1 cellular context compared by ENCODE assay signal in genomic region chr18:71252351-71252862, GRCh38.
TF ChIP-seq lines count a peak whose summit lies in the region.

No MANE protein-coding gene starts in this region.

TF ChIP-seq in SK-N-SH, 30 proteins besides CTCF, POLR2A, EP300 and RAD21 (continued from another document):
- TF ChIP-seq RXRA (IDR thresholded peaks at IDR 0.05; ENCODE audit: borderline replicate concordance, low read depth) (no peak), MEF2A (IDR thresholded peaks at IDR 0.05; ENCODE audit: borderline replicate concordance, low read depth) (no peak), TCF12 (IDR thresholded peaks at IDR 0.05) (no peak), EZH2phosphoT487 (IDR thresholded peaks at IDR 0.05; ENCODE audit: borderline replicate concordance, low read depth) (no peak), NFIC (IDR thresholded peaks at IDR 0.05; ENCODE audit: borderline replicate concordance) (no peak), NRF1 (IDR thresholded peaks at IDR 0.05; ENCODE audit: low read depth, low read length) (no peak)
